9 cellular contexts compared by ENCODE assay signal in genomic region chr3:131705558-131706051, GRCh38.
DNase-seq lines count a peak whose midpoint lies in the region; ATAC-seq, FAIRE-seq and TF ChIP-seq lines count a peak whose summit lies in the region.
"Had no signal": no experiment of that assay in that cellular context is flagged by ENCODE, and none has a peak within 500 bp of the region (broad histone marks: within the 10 kb centered on the region; RNA-seq: fewer than 3 reads in every experiment).

No MANE protein-coding gene starts in this region.

- H3K36me3 Mint-ChIP-seq in progenitor cell of endocrine pancreas (ENCODE audit: insufficient read depth): no peaks in the 10 kb centered on the region

- no peak overlapping the region for H3K27ac Mint-ChIP-seq in progenitor cell of endocrine pancreas

- intact Hi-C loops in esophagus muscularis mucosa (cut with DNase I): no loop called here

- H3K9me3 ChIP-seq in esophagus muscularis mucosa: no peaks in the 10 kb centered on the region

- H3K4me3 ChIP-seq in astrocyte of the spinal cord (ENCODE audit: low read depth, low read length) (no peak overlapping the region), esophagus muscularis mucosa (no peak overlapping the region)

- in situ Hi-C loops in astrocyte of the spinal cord (cut with HindIII; ENCODE audit: low sequenced_read_pairs): no loop called here

- no peaks in the 10 kb centered on the region for H3K36me3 ChIP-seq in esophagus muscularis mucosa

- no peak for TF ChIP-seq EP300 in esophagus muscularis mucosa (IDR thresholded peaks at IDR 0.05)

- ATAC-seq in GM21619 (IDR thresholded peaks at IDR 0.05; ENCODE audit: unreplicated experiment): peak; percentile 83
- peak; percentile 76 for ATAC-seq in HG03378 (IDR thresholded peaks at IDR 0.05; ENCODE audit: unreplicated experiment)
- ATAC-seq in omental fat pad (ENCODE audit: low FRiP score): no peak

- no peak for DNase-seq in GM18507 (ENCODE audit: extremely low spot score, insufficient read length, low read depth)
- DNase-seq in astrocyte of the spinal cord (ENCODE audit: low read depth, low spot score): peak; percentile 56
- DNase-seq in esophagus muscularis mucosa (ENCODE audit: extremely low spot score): no peak
- DNase-seq in NCI-H1048 (lab: John Stamatoyannopoulos, UW): no peak
- DNase-seq in progenitor cell of endocrine pancreas (ENCODE audit: low spot score, unreplicated experiment): no peak
- no peak for DNase-seq in omental fat pad (ENCODE audit: low spot score)

- no peak overlapping the region for H3K27ac ChIP-seq in esophagus muscularis mucosa (replicated peaks in 1 of 4)

- TF ChIP-seq CTCF in astrocyte of the spinal cord (IDR thresholded peaks at IDR 0.05; ENCODE audit: low read depth, low read length) (no peak), esophagus muscularis mucosa (IDR thresholded peaks at IDR 0.05) (no peak), progenitor cell of endocrine pancreas (IDR thresholded peaks at IDR 0.05; ENCODE audit: unreplicated experiment) (no peak), omental fat pad (IDR thresholded peaks at IDR 0.05) (no peak)

- H3K4me1 Mint-ChIP-seq in progenitor cell of endocrine pancreas (ENCODE audit: low read depth): no peaks in the 10 kb centered on the region

- H3K4me3 Mint-ChIP-seq in progenitor cell of endocrine pancreas (ENCODE audit: low read depth): no peak overlapping the region
- H3K4me3 Mint-ChIP-seq: neural crest cell had no signal

- H3K27me3 ChIP-seq in esophagus muscularis mucosa: no peaks in the 10 kb centered on the region

- FAIRE-seq in GM18507 (lab: Jason Lieb, UNC): peak; percentile 80

- H3K27me3 Mint-ChIP-seq in progenitor cell of endocrine pancreas: no peaks in the 10 kb centered on the region

- 72% methylated on average over 3 of the region's 3 CpGs for WGBS in esophagus muscularis mucosa

- TF ChIP-seq POLR2A in esophagus muscularis mucosa (IDR thresholded peaks at IDR 0.05; ENCODE audit: low read depth): no peak

- H3K9me3 Mint-ChIP-seq in progenitor cell of endocrine pancreas (ENCODE audit: low read depth): no peaks in the 10 kb centered on the region

- H3K4me1 ChIP-seq in esophagus muscularis mucosa: no peaks in the 10 kb centered on the region
